21 cellular contexts compared by ENCODE assay signal in genomic region chr3:54969652-54970051, GRCh38. TPM values are rescaled to one million over a fixed set of nuclear protein-coding genes. Genes with fewer than 3 reads are reported as not detected.
DNase-seq lines count a peak whose midpoint lies in the region; ATAC-seq and TF ChIP-seq lines count a peak whose summit lies in the region.
"Had no signal": no experiment of that assay in that cellular context is flagged by ENCODE, and none has a peak within 500 bp of the region (broad histone marks: within the 10 kb centered on the region; RNA-seq: fewer than 3 reads in every experiment).

No MANE protein-coding gene starts in this region.

- no peaks in the 10 kb centered on the region for H3K36me3 Mint-ChIP-seq in activated CD4-positive, alpha-beta T cell treated with anti-CD3 and anti-CD28 coated beads for 36 hours (ENCODE audit: low read depth)
- H3K36me3 Mint-ChIP-seq: activated naive CD8-positive, alpha-beta T cell treated with anti-CD3 and anti-CD28 coated beads, Interleukin-2, amount 10 ng/mL, durations not matched to agents 7 days and 5 days had no signal

- intact Hi-C loops in activated CD4-positive, alpha-beta T cell treated with anti-CD3 and anti-CD28 coated beads for 36 hours (cut with DNase I, micrococcal nuclease): no loop called here

- no peaks in the 10 kb centered on the region for H3K79me2 ChIP-seq in parathyroid adenoma

- H3K4me3 ChIP-seq in brain microvascular endothelial cell (ENCODE audit: low read depth, low read length) (no peak overlapping the region), parathyroid adenoma (ENCODE audit: low read depth, low read length) (no peak overlapping the region)
- H3K4me3 ChIP-seq: left lung had no signal

- TF ChIP-seq CTCF in brain microvascular endothelial cell (IDR thresholded peaks at IDR 0.05; ENCODE audit: low read depth, low read length, missing control alignments) (no peak), parathyroid adenoma (IDR thresholded peaks at IDR 0.05) (no peak)

- ATAC-seq in activated CD4-positive, alpha-beta T cell treated with anti-CD3 and anti-CD28 coated beads for 36 hours: no peak
- ATAC-seq in GM21576 (IDR thresholded peaks at IDR 0.05; ENCODE audit: unreplicated experiment): no peak
- ATAC-seq: left lung; stimulated activated naive CD8-positive, alpha-beta T cell treated with anti-CD3 and anti-CD28 coated beads, Interleukin-15, amount 100 ng/mL, for 72 hours had no signal

- no peaks in the 10 kb centered on the region for H3K4me1 Mint-ChIP-seq in activated CD4-positive, alpha-beta T cell treated with anti-CD3 and anti-CD28 coated beads for 36 hours
- H3K4me1 Mint-ChIP-seq: activated naive CD8-positive, alpha-beta T cell treated with anti-CD3 and anti-CD28 coated beads, Interleukin-2, amount 10 ng/mL, durations not matched to agents 7 days and 5 days; stimulated activated naive CD8-positive, alpha-beta T cell treated with anti-CD3 and anti-CD28 coated beads, Interleukin-15, amount 100 ng/mL, for 72 hours had no signal

- H3K9me3 ChIP-seq in parathyroid adenoma (ENCODE audit: control insufficient read depth, low read length): no peaks in the 10 kb centered on the region
- H3K9me3 ChIP-seq: left lung, neutrophil had no signal

- H3K36me3 ChIP-seq in brain microvascular endothelial cell (replicated peaks): no peaks in the 10 kb centered on the region
- H3K36me3 ChIP-seq in parathyroid adenoma (ENCODE audit: control insufficient read depth, insufficient read depth, low read length): no peaks in the 10 kb centered on the region
- H3K36me3 ChIP-seq: left lung, neutrophil had no signal

- H3K27ac Mint-ChIP-seq in activated CD4-positive, alpha-beta T cell treated with anti-CD3 and anti-CD28 coated beads for 36 hours: no peak overlapping the region
- H3K27ac Mint-ChIP-seq: activated naive CD8-positive, alpha-beta T cell treated with anti-CD3 and anti-CD28 coated beads, Interleukin-2, amount 10 ng/mL, durations not matched to agents 7 days and 5 days; stimulated activated naive CD8-positive, alpha-beta T cell treated with anti-CD3 and anti-CD28 coated beads, Interleukin-15, amount 100 ng/mL, for 72 hours; T-helper 1 cell treated with Interleukin-12 subunit alpha and Interleukin-12 subunit beta and Interleukin-4 antibody, amounts not matched to agents 30 μg/mL and 1 μg/mL, for 36 hours had no signal

- no peak overlapping the region for H3K4me3 Mint-ChIP-seq in activated CD4-positive, alpha-beta T cell treated with anti-CD3 and anti-CD28 coated beads for 36 hours
- H3K4me3 Mint-ChIP-seq: activated naive CD8-positive, alpha-beta T cell treated with anti-CD3 and anti-CD28 coated beads, Interleukin-2, amount 10 ng/mL, durations not matched to agents 7 days and 5 days; stimulated activated naive CD8-positive, alpha-beta T cell treated with anti-CD3 and anti-CD28 coated beads, Interleukin-15, amount 100 ng/mL, for 72 hours; T-helper 1 cell treated with Interleukin-12 subunit alpha and Interleukin-12 subunit beta and Interleukin-4 antibody, amounts not matched to agents 30 μg/mL and 1 μg/mL, for 36 hours had no signal

- no peak overlapping the region for H2AFZ ChIP-seq in parathyroid adenoma

- H3K27me3 ChIP-seq in brain microvascular endothelial cell (replicated peaks) (no peaks in the 10 kb centered on the region), parathyroid adenoma (ENCODE audit: control insufficient read depth, insufficient read depth, low read length) (no peaks in the 10 kb centered on the region)
- H3K27me3 ChIP-seq: left lung, neutrophil had no signal

- DNase-seq in G401 (ENCODE audit: low spot score) (peak; percentile 83), NCI-H2171 (lab: John Stamatoyannopoulos, UW) (peak; percentile 69), brain microvascular endothelial cell (no peak)
- no peak for DNase-seq in activated CD4-positive, alpha-beta T cell treated with anti-CD3 and anti-CD28 coated beads for 36 hours
- DNase-seq in activated CD4-positive, alpha-beta T cell treated with anti-CD3 and anti-CD28 coated beads for 1 hour: no peak
- DNase-seq: ACHN; activated effector memory CD4-positive, alpha-beta T cell treated with Interleukin-2 at 50 U/mL for 16 hours; activated naive CD8-positive, alpha-beta T cell treated with anti-CD3 and anti-CD28 coated beads, Interleukin-2, amount 10 ng/mL, durations not matched to agents 7 days and 5 days; left lung; NCI-H1436; NCI-H526 treated with DMSO at 0.1 percent for 48 hours; stimulated activated naive CD8-positive, alpha-beta T cell treated with anti-CD3 and anti-CD28 coated beads, Interleukin-15, amount 100 ng/mL, for 72 hours had no signal

- no peak overlapping the region for H3K4me2 ChIP-seq in parathyroid adenoma (ENCODE audit: low read length)
- H3K4me2 ChIP-seq: KMS-11 had no signal

- H3K4me1 ChIP-seq in parathyroid adenoma: peaks cover 12% of the 10 kb centered on the region

- peaks cover 4% of the 10 kb centered on the region for H3K9me3 Mint-ChIP-seq in activated CD4-positive, alpha-beta T cell treated with anti-CD3 and anti-CD28 coated beads for 36 hours (ENCODE audit: low read depth)

- POLR2A ChIA-PET in activated CD4-positive, alpha-beta T cell treated with anti-CD3 and anti-CD28 coated beads for 36 hours (lab: Charles Lee): no interaction called here

- H3K27ac ChIP-seq in brain microvascular endothelial cell (peak overlapping the region; percentile 97), parathyroid adenoma (peak overlapping the region; percentile 8)
- H3K27ac ChIP-seq: KMS-11, left lung, neutrophil, RWPE1 had no signal

- no peak overlapping the region for H3K9ac ChIP-seq in parathyroid adenoma
- H3K9ac ChIP-seq: KMS-11 had no signal

- CTCF ChIA-PET in activated CD4-positive, alpha-beta T cell treated with anti-CD3 and anti-CD28 coated beads for 36 hours (lab: Charles Lee): no interaction called here

- H3K27me3 Mint-ChIP-seq in activated CD4-positive, alpha-beta T cell treated with anti-CD3 and anti-CD28 coated beads for 36 hours: no peaks in the 10 kb centered on the region
- H3K27me3 Mint-ChIP-seq: activated naive CD8-positive, alpha-beta T cell treated with anti-CD3 and anti-CD28 coated beads, Interleukin-2, amount 10 ng/mL, durations not matched to agents 7 days and 5 days; stimulated activated naive CD8-positive, alpha-beta T cell treated with anti-CD3 and anti-CD28 coated beads, Interleukin-15, amount 100 ng/mL, for 72 hours had no signal

- in situ Hi-C loops in G401 (cut with HindIII; ENCODE audit: low sequenced_read_pairs): no loop called here
- in situ Hi-C loops in brain microvascular endothelial cell (cut with HindIII; ENCODE audit: low pct_ligation_motif_present, low sequenced_read_pairs): loop anchor here (25.0 kb wide), 1 partner anchor 518 kb away; the partner anchor contains the start of gene WNT5A

RNA-seq across cellular contexts. Expression of gene LRTM1, which starts 41.8 kb away (rescaled TPM):
- not detected in 2 replicates for total RNA-seq in G401 (2014; rRNA removed; shearing (Covaris generic))
- not detected for total RNA-seq in activated CD4-positive, alpha-beta T cell treated with anti-CD3 and anti-CD28 coated beads for 36 hours
- total RNA-seq: activated naive CD8-positive, alpha-beta T cell treated with anti-CD3 and anti-CD28 coated beads, Interleukin-2, amount 10 ng/mL, durations not matched to agents 7 days and 5 days; chondrocyte; glomerular endothelial cell; left lung; mesenteric fat pad had no signal

Comparison
In these comparisons a context has a peak if more than half of its experiments do, and no peak if none do; other contexts are left out.
1. DNase-seq: peak in G401 (single experiment) and NCI-H2171 (single experiment); none in brain microvascular endothelial cell (single experiment), activated CD4-positive, alpha-beta T cell treated with anti-CD3 and anti-CD28 coated beads for 36 hours (single experiment) and activated CD4-positive, alpha-beta T cell treated with anti-CD3 and anti-CD28 coated beads for 1 hour (single experiment).